In genomic region chr7:70289067-70289466, GRCh38 we compare ENCODE assay signal across 28 cellular contexts.
DNase-seq lines count a peak whose midpoint lies in the region; ATAC-seq, FAIRE-seq and TF ChIP-seq lines count a peak whose summit lies in the region.
"Had no signal": no experiment of that assay in that cellular context is flagged by ENCODE, and none has a peak within 500 bp of the region (broad histone marks: within the 10 kb centered on the region; RNA-seq: fewer than 3 reads in every experiment).

No MANE protein-coding gene starts in this region.

- no peak for TF ChIP-seq POLR2A in H54 (IDR thresholded peaks at IDR 0.05; ENCODE audit: low read depth, low read length)

- peak; percentile 95 for FAIRE-seq in H54 (lab: Jason Lieb, UNC)
- FAIRE-seq: D721Med, GM12892, TTC549 had no signal

- ATAC-seq in HG02610 (IDR thresholded peaks at IDR 0.05; ENCODE audit: unreplicated experiment) = no peak
- ATAC-seq: GM23338; sciatic nerve; stimulated activated naive B cell treated with anti-CD40 and anti-IgM and Interleukin-4, amounts not matched to agents 10 μg/mL and 1 μg/mL and 100 μg/mL, for 72 hours had no signal

- DNase-seq in H54 (ENCODE audit: insufficient read length, low spot score) (peak; percentile 18), astrocyte of the cerebellum (ENCODE audit: low read depth) (peak; percentile 2), fibroblast of villous mesenchyme (ENCODE audit: low read depth) (peak; percentile 13), superior temporal gyrus (ENCODE audit: extremely low spot score) (peak; percentile 21), hepatic stellate cell (ENCODE audit: low spot score) (no peak), HuH-7.5 (ENCODE audit: low spot score) (no peak)
- DNase-seq: activated CD4-positive, alpha-beta memory T cell treated with anti-CD3 and anti-CD28 coated beads, Interleukin-2, amount 10 ng/mL, durations not matched to agents 7 days and 5 days; activated CD4-positive, CD25-positive, alpha-beta regulatory T cell treated with anti-CD3 and anti-CD28 coated beads, Interleukin-2, amount 50 U/mL, for 72 hours; activated CD8-positive, alpha-beta memory T cell treated with anti-CD3 and anti-CD28 coated beads, Interleukin-2, amount 50 U/mL, for 48 hours; AML-193; CD4-positive, alpha-beta T cell; endodermal cell; esophagus squamous epithelium; head of caudate nucleus; IMR-90; NCI-H1092 treated with DMSO at 0.1 percent for 48 hours; NCI-H187 treated with DMSO at 0.1 percent for 48 hours; NCI-H524 treated with DMSO at 0.1 percent for 48 hours; SIG-M5; stimulated activated CD4-positive, alpha-beta T cell treated with anti-CD3 and anti-CD28 coated beads, Interleukin-15, amount 100 ng/mL, for 24 hours; stimulated activated naive B cell treated with anti-CD40 and anti-IgM and Interleukin-4, amounts not matched to agents 10 μg/mL and 1 μg/mL and 100 μg/mL, for 72 hours; uterus had no signal

- H3K4me3 ChIP-seq in astrocyte of the cerebellum (ENCODE audit: low read depth, low read length) (no peak overlapping the region), fibroblast of villous mesenchyme (ENCODE audit: low read depth, low read length) (no peak overlapping the region)
- H3K4me3 ChIP-seq: esophagus squamous epithelium, GM23338, uterus had no signal

- in situ Hi-C loops in astrocyte of the cerebellum (cut with HindIII; ENCODE audit: low sequenced_read_pairs) = no loop called here

- no peak for TF ChIP-seq CTCF in astrocyte of the cerebellum (IDR thresholded peaks at IDR 0.05; ENCODE audit: low read depth, low read length, missing control alignments)
- no peak for TF ChIP-seq CTCF in fibroblast of villous mesenchyme (IDR thresholded peaks at IDR 0.05; ENCODE audit: insufficient read depth, low read depth, low read length)

Comparison
In these comparisons a context has a peak if more than half of its experiments do, and no peak if none do; other contexts are left out.
1. DNase-seq: peak in H54 (single experiment), astrocyte of the cerebellum (single experiment), fibroblast of villous mesenchyme (single experiment) and superior temporal gyrus (single experiment); none in hepatic stellate cell (single experiment) and HuH-7.5 (single experiment).